Comparison of ENCODE assay signal across 17 cellular contexts in genomic region chr2:111973701-111974100, GRCh38.
A peak's percentile ranks its signal among the peaks of the same experiment; 100 is the strongest.
DNase-seq lines count a peak whose midpoint lies in the region; ATAC-seq and TF ChIP-seq lines count a peak whose summit lies in the region.
"Had no signal": no experiment of that assay in that cellular context is flagged by ENCODE, and none has a peak within 500 bp of the region (broad histone marks: within the 10 kb centered on the region; RNA-seq: fewer than 3 reads in every experiment).

No MANE protein-coding gene starts in this region.

- POLR2A ChIA-PET in Caco-2 (lab: Charles Lee), result no interaction called here
- POLR2A ChIA-PET in PC-3 (lab: Charles Lee; ENCODE audit: unreplicated experiment), result no interaction called here

- no peaks in the 10 kb centered on the region for H3K27me3 ChIP-seq in Caco-2 (replicated peaks; ENCODE audit: control insufficient read depth, insufficient read depth, low read length)
- no peaks in the 10 kb centered on the region for H3K27me3 ChIP-seq in PC-3 (ENCODE audit: low read length)
- H3K27me3 ChIP-seq in psoas muscle (ENCODE audit: insufficient read depth in 3 of 3, low read length in 2 of 3), result no peaks in the 10 kb centered on the region
- H3K27me3 ChIP-seq: Peyer's patch had no signal

- H3K4me1 ChIP-seq in Caco-2 (peaks cover 32% of the 10 kb centered on the region), PC-3 (ENCODE audit: insufficient read depth, low read length) (peaks cover 33% of the 10 kb centered on the region), psoas muscle (peaks cover 16% of the 10 kb centered on the region)

- no peaks in the 10 kb centered on the region for H3K79me2 ChIP-seq in PC-3 (ENCODE audit: low read length)

- DNase-seq in Caco-2, result no peak
- DNase-seq in PC-3, result no peak
- DNase-seq in psoas muscle, result no peak
- DNase-seq in NCI-H69 (lab: John Stamatoyannopoulos, UW), result no peak
- DNase-seq in A172 (ENCODE audit: low spot score), result no peak
- DNase-seq in COLO668 (lab: John Stamatoyannopoulos, UW; ENCODE audit: unreplicated experiment), result no peak
- DNase-seq in cortex of kidney (lab: John Stamatoyannopoulos, UW), result no peak
- DNase-seq: ACHN; CD8-positive, alpha-beta T cell; NCI-H1417; NCI-H2029; NCI-H510A treated with DMSO at 0.1 percent for 48 hours; Peyer's patch; Right ventricle myocardium superior; SK-N-SH had no signal

- no peak for ATAC-seq in PC-3
- no peak for ATAC-seq in psoas muscle
- ATAC-seq: CD8-positive, alpha-beta T cell had no signal

- H4K20me1 ChIP-seq in PC-3 (ENCODE audit: low read length), result no peaks in the 10 kb centered on the region

- H3K9me3 ChIP-seq in Caco-2, result no peaks in the 10 kb centered on the region
- H3K9me3 ChIP-seq in PC-3 (ENCODE audit: low read length), result 0 out of 2 replicates have a peak, but pooled peaks cover 5% of the 10 kb centered on the region
- H3K9me3 ChIP-seq in psoas muscle, result no peaks in the 10 kb centered on the region

- no peak overlapping the region; the same call in 1 of the 2 replicates for H2AFZ ChIP-seq in PC-3 (ENCODE audit: low read length)

- no peaks in the 10 kb centered on the region for H3K9me3 Mint-ChIP-seq in Caco-2 (ENCODE audit: unreplicated experiment)
- H3K9me3 Mint-ChIP-seq in dendritic cell treated with granulocyte-macrophage colony-stimulating factor and Interleukin-4, amounts not matched to agents 40 ng/mL and 50 ng/mL, for 4 days, result peaks cover 24% of the 10 kb centered on the region

- H3K27me3 Mint-ChIP-seq in Caco-2 (ENCODE audit: insufficient read depth, unreplicated experiment), result no peaks in the 10 kb centered on the region
- H3K27me3 Mint-ChIP-seq in dendritic cell treated with granulocyte-macrophage colony-stimulating factor and Interleukin-4, amounts not matched to agents 40 ng/mL and 50 ng/mL, for 4 days, result peaks cover 3% of the 10 kb centered on the region

- H3K36me3 Mint-ChIP-seq in Caco-2 (ENCODE audit: insufficient read depth, unreplicated experiment), result peaks cover 63% of the 10 kb centered on the region
- H3K36me3 Mint-ChIP-seq in dendritic cell treated with granulocyte-macrophage colony-stimulating factor and Interleukin-4, amounts not matched to agents 40 ng/mL and 50 ng/mL, for 4 days (ENCODE audit: low read depth), result peaks cover 23% of the 10 kb centered on the region
- H3K36me3 Mint-ChIP-seq: CD8-positive, alpha-beta T cell had no signal

- H3K9ac ChIP-seq in PC-3 (ENCODE audit: low read length), result no peak overlapping the region
- H3K9ac ChIP-seq: SK-N-SH had no signal

- CTCF ChIA-PET in Caco-2 (lab: Charles Lee), result no interaction called here
- CTCF ChIA-PET in PC-3 (lab: Charles Lee), result no interaction called here

- no peaks in the 10 kb centered on the region for H3K9me2 ChIP-seq in PC-3 (replicated peaks; ENCODE audit: low read length)
- H3K9me2 ChIP-seq: SK-N-SH had no signal

- intact Hi-C loops in Caco-2 (cut with micrococcal nuclease; ENCODE audit: unreplicated experiment) (no loop called here), PC-3 (cut with micrococcal nuclease) (loop anchor here (2.0 to 10.0 kb wide), 2 partner anchors 47 to 69 kb away; no protein-coding TSS in a partner anchor), psoas muscle (cut with DNase I) (no loop called here)
- intact Hi-C loops in dendritic cell treated with granulocyte-macrophage colony-stimulating factor and Interleukin-4, amounts not matched to agents 40 ng/mL and 50 ng/mL, for 4 days (cut with micrococcal nuclease), result no loop called here

- WGBS in psoas muscle, 3 donors, result 86 to 95% (median 88%) methylated on average over 4 of the region's 4 CpGs

- no TSS peak for BruUV-seq in Caco-2 (replicated peaks; lab: Mats Ljungman, UMichigan)
- BruUV-seq in PC-3 (replicated peaks; lab: Mats Ljungman, UMichigan), result no TSS peak

- H3K4me3 ChIP-seq in Caco-2 (ENCODE audit: low read depth, low read length) (no peak overlapping the region), PC-3 (ENCODE audit: low read length) (peak overlapping the region; percentile 5; the same call in 1 of the 2 replicates), psoas muscle (peak overlapping the region; percentile 0)
- H3K4me3 ChIP-seq: Peyer's patch had no signal

- peak overlapping the region; percentile 62 for H3K4me2 ChIP-seq in PC-3 (ENCODE audit: low read length)
- H3K4me2 ChIP-seq: SK-N-SH had no signal

- no peak overlapping the region for H3K27ac ChIP-seq in PC-3 (ENCODE audit: low read length)
- peak overlapping the region; percentile 71 for H3K27ac ChIP-seq in psoas muscle

- TF ChIP-seq CTCF in Caco-2 (IDR thresholded peaks at IDR 0.05; ENCODE audit: insufficient read depth in 1 of 2, low read depth in 1 of 2, low read length in 1 of 2, severe bottlenecking in 1 of 2, unreplicated experiment in 1 of 2) (no peak), PC-3 (conservative IDR thresholded peaks at IDR 0.05; ENCODE audit: low read depth, low read length) (no peak), psoas muscle (IDR thresholded peaks at IDR 0.05) (no peak)

- peak overlapping the region; percentile 17 for H3K4me3 Mint-ChIP-seq in Caco-2 (ENCODE audit: unreplicated experiment)
- no peak overlapping the region for H3K4me3 Mint-ChIP-seq in dendritic cell treated with granulocyte-macrophage colony-stimulating factor and Interleukin-4, amounts not matched to agents 40 ng/mL and 50 ng/mL, for 4 days
- H3K4me3 Mint-ChIP-seq: B cell; CD8-positive, alpha-beta T cell had no signal

- H3K36me3 ChIP-seq in Caco-2 (ENCODE audit: control insufficient read depth, insufficient read depth, low read length), result no peaks in the 10 kb centered on the region; the same call in 1 of the 2 replicates
- no peaks in the 10 kb centered on the region for H3K36me3 ChIP-seq in PC-3 (ENCODE audit: low read depth, low read length)
- H3K36me3 ChIP-seq in psoas muscle (ENCODE audit: insufficient read depth in 1 of 2, low read depth in 1 of 2), result peaks cover 0 to 4% of the 10 kb centered on the region in 2 donors

- H3K27ac Mint-ChIP-seq in Caco-2 (ENCODE audit: unreplicated experiment), result peak overlapping the region; percentile 77
- H3K27ac Mint-ChIP-seq in dendritic cell treated with granulocyte-macrophage colony-stimulating factor and Interleukin-4, amounts not matched to agents 40 ng/mL and 50 ng/mL, for 4 days, result peak overlapping the region; percentile 33
- H3K27ac Mint-ChIP-seq: B cell; CD8-positive, alpha-beta T cell had no signal

- no peaks in the 10 kb centered on the region for H3F3A ChIP-seq in PC-3 (ENCODE audit: low read length, unreplicated experiment)

- peaks cover 37% of the 10 kb centered on the region for H3K4me1 Mint-ChIP-seq in Caco-2 (ENCODE audit: low read depth, unreplicated experiment)
- H3K4me1 Mint-ChIP-seq in dendritic cell treated with granulocyte-macrophage colony-stimulating factor and Interleukin-4, amounts not matched to agents 40 ng/mL and 50 ng/mL, for 4 days (ENCODE audit: low read depth), result peaks cover 15% of the 10 kb centered on the region
